Comparison of ENCODE assay signal across 13 cellular contexts in the genomic region with DNA sequence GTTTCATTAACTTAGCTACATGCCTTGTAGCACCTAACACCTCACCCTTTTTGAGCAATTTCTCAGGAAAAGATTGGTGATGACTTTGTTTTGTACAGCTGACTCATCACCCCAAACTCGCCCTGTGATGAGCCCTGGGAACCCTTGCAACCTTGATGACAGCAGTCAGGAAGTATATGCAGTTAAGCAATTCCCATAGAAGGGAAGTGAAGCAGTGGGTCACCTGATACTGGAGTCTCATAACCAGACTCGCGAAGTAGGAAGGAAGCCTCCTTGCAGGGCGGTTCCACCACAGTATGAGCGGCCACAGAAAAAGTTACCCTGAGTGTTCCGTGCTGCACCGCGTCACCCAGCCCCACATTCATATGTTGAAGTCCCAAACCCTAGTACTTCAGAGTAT.
DNase-seq lines count a peak whose midpoint lies in the region; ATAC-seq, FAIRE-seq and TF ChIP-seq lines count a peak whose summit lies in the region.
"Had no signal": no experiment of that assay in that cellular context is flagged by ENCODE, and none has a peak within 500 bp of the region (broad histone marks: within the 10 kb centered on the region; RNA-seq: fewer than 3 reads in every experiment).

No MANE protein-coding gene starts in this region.

- H3K9me1 ChIP-seq in keratinocyte (ENCODE audit: control insufficient read depth, extremely low read depth, insufficient read depth, low read length) = no peaks in the 10 kb centered on the region

- peaks cover 7% of the 10 kb centered on the region for H3K27me3 Mint-ChIP-seq in activated T-cell treated with anti-CD3 and anti-CD28 coated beads, Interleukin-2, amount 50 U/mL, for 72 hours (ENCODE audit: low read depth)
- peaks cover 8% of the 10 kb centered on the region for H3K27me3 Mint-ChIP-seq in activated T-helper 2 cell treated with anti-CD3 and anti-CD28 coated beads, Interferon-gamma antibody, Interleukin-2, Interleukin-4, amounts not matched to agents 10 μg/mL and 5 μg/mL and 100 μg/mL, durations not matched to agents 14 hours and 24 hours and 36 hours (ENCODE audit: low read depth)

- peak; percentile 15 for DNase-seq in AG10803 (ENCODE audit: low read depth)
- DNase-seq in HK-2 (ENCODE audit: unreplicated experiment) = peak; percentile 41
- DNase-seq in activated T-cell treated with anti-CD3 and anti-CD28 coated beads, Interleukin-2, amount 50 U/mL, for 72 hours = peak in 1 of 2 donors; percentile 2
- no peak for DNase-seq in keratinocyte (ENCODE audit: low read depth, low spot score)
- DNase-seq in effector CD8-positive, alpha-beta T cell (lab: John Stamatoyannopoulos, UW) = no peak
- no peak for DNase-seq in RPMI8226
- no peak for DNase-seq in activated T-helper 2 cell treated with anti-CD3 and anti-CD28 coated beads, Interferon-gamma antibody, Interleukin-2, Interleukin-4, amounts not matched to agents 10 μg/mL and 5 μg/mL and 100 μg/mL, durations not matched to agents 14 hours and 24 hours and 36 hours (ENCODE audit: low spot score)
- DNase-seq in frontal cortex (ENCODE audit: low spot score in 2 of 2) = no peak
- DNase-seq: activated naive CD8-positive, alpha-beta T cell treated with anti-CD3 and anti-CD28 coated beads, Interleukin-2, amount 10 ng/mL, durations not matched to agents 7 days and 5 days; COR-L47; HFFc6; NCI-H526 treated with DMSO at 0.1 percent for 48 hours; thyroid gland had no signal

- no peak overlapping the region for H3K4me3 ChIP-seq in AG10803 (ENCODE audit: low read length)
- H3K4me3 ChIP-seq in keratinocyte (ENCODE audit: control insufficient read depth in 2 of 3, extremely low read depth in 1 of 3, insufficient read depth in 2 of 3, low read depth in 1 of 3, low read length in 3 of 3) = no peak overlapping the region
- H3K4me3 ChIP-seq: thyroid gland had no signal

- H3K4me2 ChIP-seq in keratinocyte (ENCODE audit: control insufficient read depth, extremely low read depth, insufficient read depth, low read depth, low read length) = no peak overlapping the region

- H4K20me1 ChIP-seq in keratinocyte (ENCODE audit: control insufficient read depth, extremely low read depth, insufficient read depth, low read length) = no peaks in the 10 kb centered on the region

- H3K9me3 Mint-ChIP-seq in activated T-cell treated with anti-CD3 and anti-CD28 coated beads, Interleukin-2, amount 50 U/mL, for 72 hours = peaks cover 0 to 1% of the 10 kb centered on the region in 2 donors
- no peaks in the 10 kb centered on the region for H3K9me3 Mint-ChIP-seq in activated T-helper 2 cell treated with anti-CD3 and anti-CD28 coated beads, Interferon-gamma antibody, Interleukin-2, Interleukin-4, amounts not matched to agents 10 μg/mL and 5 μg/mL and 100 μg/mL, durations not matched to agents 14 hours and 24 hours and 36 hours
- H3K9me3 Mint-ChIP-seq: activated naive CD8-positive, alpha-beta T cell treated with anti-CD3 and anti-CD28 coated beads, Interleukin-2, amount 10 ng/mL, durations not matched to agents 7 days and 5 days; HFFc6 had no signal

- no peak overlapping the region for H3K27ac Mint-ChIP-seq in activated T-cell treated with anti-CD3 and anti-CD28 coated beads, Interleukin-2, amount 50 U/mL, for 72 hours
- no peak overlapping the region for H3K27ac Mint-ChIP-seq in activated T-helper 2 cell treated with anti-CD3 and anti-CD28 coated beads, Interferon-gamma antibody, Interleukin-2, Interleukin-4, amounts not matched to agents 10 μg/mL and 5 μg/mL and 100 μg/mL, durations not matched to agents 14 hours and 24 hours and 36 hours
- H3K27ac Mint-ChIP-seq: activated naive CD8-positive, alpha-beta T cell treated with anti-CD3 and anti-CD28 coated beads, Interleukin-2, amount 10 ng/mL, durations not matched to agents 7 days and 5 days; HFFc6 had no signal

- peak; percentile 37 to 83 for ATAC-seq in activated T-cell treated with anti-CD3 and anti-CD28 coated beads, Interleukin-2, amount 50 U/mL, for 72 hours (replicated peaks in 1 of 2)

- no peak overlapping the region for H3K4me3 Mint-ChIP-seq in activated T-cell treated with anti-CD3 and anti-CD28 coated beads, Interleukin-2, amount 50 U/mL, for 72 hours
- no peak overlapping the region for H3K4me3 Mint-ChIP-seq in activated T-helper 2 cell treated with anti-CD3 and anti-CD28 coated beads, Interferon-gamma antibody, Interleukin-2, Interleukin-4, amounts not matched to agents 10 μg/mL and 5 μg/mL and 100 μg/mL, durations not matched to agents 14 hours and 24 hours and 36 hours (ENCODE audit: low read depth)
- H3K4me3 Mint-ChIP-seq: activated naive CD8-positive, alpha-beta T cell treated with anti-CD3 and anti-CD28 coated beads, Interleukin-2, amount 10 ng/mL, durations not matched to agents 7 days and 5 days; HFFc6 had no signal

- peaks cover 14% of the 10 kb centered on the region for H3K4me1 ChIP-seq in keratinocyte (ENCODE audit: control insufficient read depth, extremely low read depth, insufficient read depth, low read length)
- H3K4me1 ChIP-seq: thyroid gland had no signal

- no peaks in the 10 kb centered on the region for H3K79me2 ChIP-seq in keratinocyte (ENCODE audit: control insufficient read depth, insufficient read depth, low read length)

- no peak overlapping the region for H3K9ac ChIP-seq in keratinocyte (ENCODE audit: control insufficient read depth, extremely low read depth, insufficient read depth, low read length)

- TF ChIP-seq CTCF in AG10803 (conservative IDR thresholded peaks at IDR 0.05; ENCODE audit: low read length) (no peak), keratinocyte (optimal IDR thresholded peaks at IDR 0.05 in 1 of 3, IDR thresholded peaks at IDR 0.05 in 1 of 3, conservative IDR thresholded peaks at IDR 0.05 in 1 of 3; ENCODE audit: extremely low read depth in 1 of 3, insufficient read depth in 2 of 3, low read length in 3 of 3) (no peak)

- dilution Hi-C loops in keratinocyte (cut with MboI; ENCODE audit: extremely low pct_ligation_motif_present, low sequenced_read_pairs) = no loop called here

- H3K27ac ChIP-seq in keratinocyte (ENCODE audit: control insufficient read depth, insufficient read depth, low read length) = peak overlapping the region; percentile 48
- H3K27ac ChIP-seq: thyroid gland had no signal

- FAIRE-seq in keratinocyte (lab: Jason Lieb, UNC) (peak; percentile 67), frontal cortex (lab: Jason Lieb, UNC) (no peak)

- intact Hi-C loops in activated T-helper 2 cell treated with anti-CD3 and anti-CD28 coated beads, Interferon-gamma antibody, Interleukin-2, Interleukin-4, amounts not matched to agents 10 μg/mL and 5 μg/mL and 100 μg/mL, durations not matched to agents 14 hours and 24 hours and 36 hours (cut with micrococcal nuclease) = no loop called here

- H3K9me3 ChIP-seq in keratinocyte (ENCODE audit: control insufficient read depth, low read depth, low read length) = no peaks in the 10 kb centered on the region
- H3K9me3 ChIP-seq: thyroid gland had no signal

- H3K36me3 ChIP-seq in keratinocyte (ENCODE audit: control insufficient read depth in 2 of 2, extremely low read depth in 1 of 2, insufficient read depth in 2 of 2, low read length in 2 of 2) = no peaks in the 10 kb centered on the region
- H3K36me3 ChIP-seq: thyroid gland had no signal

- H2AFZ ChIP-seq in keratinocyte (ENCODE audit: control insufficient read depth, low read length) = no peak overlapping the region

- H3K4me1 Mint-ChIP-seq in activated T-cell treated with anti-CD3 and anti-CD28 coated beads, Interleukin-2, amount 50 U/mL, for 72 hours (ENCODE audit: low read depth) = peaks cover 5% of the 10 kb centered on the region
- H3K4me1 Mint-ChIP-seq in activated T-helper 2 cell treated with anti-CD3 and anti-CD28 coated beads, Interferon-gamma antibody, Interleukin-2, Interleukin-4, amounts not matched to agents 10 μg/mL and 5 μg/mL and 100 μg/mL, durations not matched to agents 14 hours and 24 hours and 36 hours (ENCODE audit: low read depth) = peaks cover 1% of the 10 kb centered on the region
- H3K4me1 Mint-ChIP-seq: activated naive CD8-positive, alpha-beta T cell treated with anti-CD3 and anti-CD28 coated beads, Interleukin-2, amount 10 ng/mL, durations not matched to agents 7 days and 5 days had no signal

- H3K27me3 ChIP-seq in keratinocyte (ENCODE audit: control insufficient read depth, extremely low read depth, insufficient read depth, low read length) = no peaks in the 10 kb centered on the region
- H3K27me3 ChIP-seq: thyroid gland had no signal

- H3K36me3 Mint-ChIP-seq in activated T-cell treated with anti-CD3 and anti-CD28 coated beads, Interleukin-2, amount 50 U/mL, for 72 hours (ENCODE audit: insufficient read depth in 2 of 2) = no peaks in the 10 kb centered on the region
- H3K36me3 Mint-ChIP-seq in activated T-helper 2 cell treated with anti-CD3 and anti-CD28 coated beads, Interferon-gamma antibody, Interleukin-2, Interleukin-4, amounts not matched to agents 10 μg/mL and 5 μg/mL and 100 μg/mL, durations not matched to agents 14 hours and 24 hours and 36 hours (ENCODE audit: low read depth) = no peaks in the 10 kb centered on the region
- H3K36me3 Mint-ChIP-seq: activated naive CD8-positive, alpha-beta T cell treated with anti-CD3 and anti-CD28 coated beads, Interleukin-2, amount 10 ng/mL, durations not matched to agents 7 days and 5 days had no signal

Comparison
In these comparisons a context has a peak if more than half of its experiments do, and no peak if none do; other contexts are left out.
1. DNase-seq: peak in AG10803 (single experiment) and HK-2 (single experiment); none in keratinocyte (single experiment), effector CD8-positive, alpha-beta T cell (single experiment), RPMI8226 (single experiment), activated T-helper 2 cell treated with anti-CD3 and anti-CD28 coated beads, Interferon-gamma antibody, Interleukin-2, Interleukin-4, amounts not matched to agents 10 μg/mL and 5 μg/mL and 100 μg/mL, durations not matched to agents 14 hours and 24 hours and 36 hours (single experiment) and frontal cortex (0 of 2).